ENCODE assay signal across 8 cellular contexts in the genomic region with DNA sequence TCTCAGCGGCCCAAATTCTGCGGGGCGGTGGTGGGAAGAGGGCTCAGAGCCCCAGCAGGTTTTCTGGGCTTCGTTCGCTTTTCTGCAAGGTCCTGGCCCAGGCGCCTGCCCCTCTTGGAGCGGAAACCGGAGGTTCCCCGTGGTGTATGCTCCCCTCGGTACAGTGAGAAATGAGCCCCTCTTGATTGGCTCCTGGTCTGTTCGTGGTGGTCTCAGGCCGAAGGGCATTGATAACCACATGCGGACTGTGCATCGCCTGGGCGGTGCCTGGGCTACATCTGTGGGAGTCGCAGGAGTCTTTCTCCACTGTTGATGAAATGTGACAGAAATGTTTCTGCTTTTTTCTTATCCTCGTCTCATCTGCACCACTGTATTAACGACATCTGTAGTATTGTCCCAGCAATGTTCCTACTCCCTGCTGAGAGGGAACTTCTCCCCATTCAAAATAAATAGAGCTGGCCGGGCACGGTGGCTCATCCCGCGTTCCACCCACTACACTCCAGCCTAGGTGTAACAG. TPM values are rescaled to one million over a fixed set of nuclear protein-coding genes. Genes with fewer than 3 reads are reported as not detected.
A peak's percentile ranks its signal among the peaks of the same experiment; 100 is the strongest.
DNase-seq lines count a peak whose midpoint lies in the region; ATAC-seq, FAIRE-seq and TF ChIP-seq lines count a peak whose summit lies in the region.

No MANE protein-coding gene starts in this region.

- ATAC-seq in mucosa of descending colon (no peak), HG03175 (IDR thresholded peaks at IDR 0.05; ENCODE audit: unreplicated experiment) (no peak), HG03108 (IDR thresholded peaks at IDR 0.05; ENCODE audit: unreplicated experiment) (no peak)

- H3K36me3 ChIP-seq in bronchial epithelial cell (ENCODE audit: control insufficient read depth, insufficient read depth, low read length): peaks cover 10% of the 10 kb centered on the region
- H3K36me3 ChIP-seq in mucosa of descending colon (ENCODE audit: low read depth): peaks cover 5% of the 10 kb centered on the region

- intact Hi-C loops in mucosa of descending colon (cut with DNase I, micrococcal nuclease): no loop called here

- DNase-seq in GM12864 (ENCODE audit: low read depth) (no peak), bronchial epithelial cell (ENCODE audit: low read depth) (no peak), mucosa of descending colon (no peak), NCI-H187 (lab: John Stamatoyannopoulos, UW) (no peak), HuH-7 (ENCODE audit: low spot score) (no peak)
- DNase-seq in Jurkat, Clone E6-1 (ENCODE audit: low read depth, low spot score): no peak

- peaks cover 21% of the 10 kb centered on the region for H3K4me1 ChIP-seq in mucosa of descending colon (ENCODE audit: low read depth)

- H3K4me3 ChIP-seq in GM12864 (ENCODE audit: low read depth, low read length) (peak overlapping the region; percentile 84), bronchial epithelial cell (ENCODE audit: low read depth, low read length) (peak overlapping the region; percentile 88), mucosa of descending colon (peak overlapping the region; percentile 56)
- H3K4me3 ChIP-seq in Jurkat, Clone E6-1 (ENCODE audit: low read length): peak overlapping the region; percentile 72

- no peaks in the 10 kb centered on the region for H3K9me3 ChIP-seq in mucosa of descending colon

- TF ChIP-seq CTCF in GM12864 (IDR thresholded peaks at IDR 0.05; ENCODE audit: low read depth, low read length, missing control alignments) (no peak), bronchial epithelial cell (IDR thresholded peaks at IDR 0.05; ENCODE audit: insufficient read depth, low read length, severe bottlenecking) (no peak), mucosa of descending colon (IDR thresholded peaks at IDR 0.05) (no peak)

- no peaks in the 10 kb centered on the region for H3K27me3 ChIP-seq in bronchial epithelial cell (ENCODE audit: control insufficient read depth, insufficient read depth, low read length)

- no peak for FAIRE-seq in bronchial epithelial cell (lab: Jason Lieb, UNC)

RNA-seq across cellular contexts. Expression of gene MAN1B1, which starts 0.7 kb away (rescaled TPM):
- polyA plus RNA-seq in Jurkat, Clone E6-1 (2012; ENCODE audit: insufficient read depth, insufficient read length): 37.9 TPM
- total RNA-seq in bronchial epithelial cell: 58.2 and 65.3 TPM in 2 replicates
- 10 to 100 TPM; 36.1 to 55.4 (median 52.7) TPM for total RNA-seq in mucosa of descending colon

RNA-seq across cellular contexts. Expression of gene UAP1L1, which starts 10.2 kb away (rescaled TPM):
- polyA plus RNA-seq in Jurkat, Clone E6-1 (2012; ENCODE audit: insufficient read depth, insufficient read length): 11.5 TPM
- total RNA-seq in bronchial epithelial cell (2.0 and 3.2 TPM in 2 replicates), mucosa of descending colon (10 to 100 TPM; 10.5 to 13.6 (median 12.8) TPM)

RNA-seq across cellular contexts. Expression of gene SAPCD2, which starts 17.1 kb away (rescaled TPM):
- 38.7 TPM for polyA plus RNA-seq in Jurkat, Clone E6-1 (2012; ENCODE audit: insufficient read depth, insufficient read length)
- 0.26 and 1.2 TPM in 2 replicates for total RNA-seq in bronchial epithelial cell
- total RNA-seq in mucosa of descending colon: 10 to 100 TPM in 1 of 3 donors, 1 to 10 TPM in 2; 2.7 to 11.2 (median 6.0) TPM

RNA-seq across cellular contexts. Expression of gene DPP7, which starts 27.1 kb away (rescaled TPM):
- 239 TPM for polyA plus RNA-seq in Jurkat, Clone E6-1 (2012; ENCODE audit: insufficient read depth, insufficient read length)
- total RNA-seq in bronchial epithelial cell (45.1 and 66.6 TPM in 2 replicates), mucosa of descending colon (100 to 1,000 TPM in 1 of 3 donors, 10 to 100 TPM in 2; 47.0 to 114 (median 51.5) TPM)

RNA-seq across cellular contexts. Expression of gene ENTPD2, which starts 33.6 kb away (rescaled TPM):
- polyA plus RNA-seq in Jurkat, Clone E6-1 (2012; ENCODE audit: insufficient read depth, insufficient read length): not detected
- 0.79 and 1.2 TPM in 2 replicates for total RNA-seq in bronchial epithelial cell
- total RNA-seq in mucosa of descending colon: 10 to 100 TPM in 2 of 3 donors, 1 to 10 TPM in 1; 7.7 to 26.8 (median 10.7) TPM
